Comparison of ENCODE assay signal across 8 cellular contexts in genomic region chr5:16937023-16937379, GRCh38. TPM values are rescaled to one million over a fixed set of nuclear protein-coding genes. Genes with fewer than 3 reads are reported as not detected.
DNase-seq lines count a peak whose midpoint lies in the region; ATAC-seq and TF ChIP-seq lines count a peak whose summit lies in the region.

No MANE protein-coding gene starts in this region.

- dilution Hi-C loops in mammary epithelial cell (cut with HindIII; ENCODE audit: low sequenced_read_pairs) = loop anchor here (5.0 kb wide), 1 partner anchor 255 kb away; no protein-coding TSS in a partner anchor

- peak overlapping the region; percentile 89 for H3K9ac ChIP-seq in mammary epithelial cell (ENCODE audit: insufficient read depth, low read length)
- peak overlapping the region; percentile 60 to 74 for H3K9ac ChIP-seq in mucosa of rectum (ENCODE audit: low read depth in 1 of 2, low read length in 2 of 2)

- 0% methylated on average over 9 of the region's 10 CpGs for WGBS in mammary epithelial cell (ENCODE audit: low coverage, missing lambda C conversion rate)

- H3K4me1 ChIP-seq in ACC112 (ENCODE audit: control insufficient read depth, insufficient read depth, low read length, unreplicated experiment) = peaks cover 14% of the 10 kb centered on the region
- peaks cover 22% of the 10 kb centered on the region for H3K4me1 ChIP-seq in mammary epithelial cell (ENCODE audit: insufficient read depth, low read length)
- H3K4me1 ChIP-seq in mucosa of rectum (ENCODE audit: control insufficient read depth in 2 of 2, insufficient read depth in 2 of 2, low read length in 2 of 2) = peaks cover 9 to 13% of the 10 kb centered on the region in 2 donors

- no peaks in the 10 kb centered on the region for H3K36me3 ChIP-seq in ACC112 (ENCODE audit: insufficient read depth, low read length)
- H3K36me3 ChIP-seq in mammary epithelial cell (ENCODE audit: insufficient read depth, low read length) = no peaks in the 10 kb centered on the region
- H3K36me3 ChIP-seq in mucosa of rectum (ENCODE audit: control insufficient read depth in 2 of 2, insufficient read depth in 2 of 2, low read length in 2 of 2) = no peaks in the 10 kb centered on the region

- no peak for ATAC-seq in HG02870 (IDR thresholded peaks at IDR 0.05; ENCODE audit: unreplicated experiment)
- ATAC-seq in HG03571 (IDR thresholded peaks at IDR 0.05; ENCODE audit: unreplicated experiment) = no peak

- H2AFZ ChIP-seq in ACC112 (ENCODE audit: low read length, unreplicated experiment) (peak overlapping the region; percentile 96), mammary epithelial cell (ENCODE audit: low read depth, low read length) (peak overlapping the region; percentile 88)

- intact Hi-C loops in mammary epithelial cell (cut with micrococcal nuclease) = loop anchor here (5.0 kb wide), 1 partner anchor 65 kb away; no protein-coding TSS in a partner anchor

- no TSS peak for BruUV-seq in mammary epithelial cell (replicated peaks; lab: Mats Ljungman, UMichigan)

- H3K27me3 ChIP-seq in ACC112 (ENCODE audit: insufficient read depth, low read length) (no peaks in the 10 kb centered on the region), HL-60 (ENCODE audit: insufficient read depth, poor library complexity, severe bottlenecking) (no peaks in the 10 kb centered on the region), mammary epithelial cell (ENCODE audit: insufficient read depth, low read length) (no peaks in the 10 kb centered on the region), mucosa of rectum (ENCODE audit: control insufficient read depth in 2 of 2, insufficient read depth in 2 of 2, low read length in 2 of 2) (peaks cover 2% of the 10 kb centered on the region in 2 donors)

- CTCF ChIA-PET in mammary epithelial cell (lab: Charles Lee; ENCODE audit: low non-redundant PET) = no interaction called here

- peaks cover 15% of the 10 kb centered on the region for H4K20me1 ChIP-seq in mammary epithelial cell (ENCODE audit: insufficient read depth, low read length)

- H3K4me2 ChIP-seq in mammary epithelial cell (ENCODE audit: insufficient read depth, low read depth, low read length) = peak overlapping the region; percentile 93

- H3K79me2 ChIP-seq in ACC112 (ENCODE audit: control insufficient read depth, insufficient read depth, low read length, unreplicated experiment) (peaks cover 40% of the 10 kb centered on the region), mammary epithelial cell (ENCODE audit: insufficient read depth, low read length) (peaks cover 40% of the 10 kb centered on the region)

- H3K4me3 ChIP-seq in ACC112 (ENCODE audit: low read depth, low read length) (peak overlapping the region; percentile 86), HL-60 (replicated peaks; ENCODE audit: insufficient read depth, low read length) (peak overlapping the region; percentile 49; the same call in 1 of the 2 replicates), mammary epithelial cell (replicated peaks in 1 of 3; ENCODE audit: insufficient read depth in 1 of 3, low read depth in 2 of 3, low read length in 3 of 3) (peak overlapping the region; percentile 71 to 84 (median 82)), mucosa of rectum (ENCODE audit: low read length in 2 of 2) (peak overlapping the region; percentile 73 to 77)

- no peaks in the 10 kb centered on the region for H3K9me3 ChIP-seq in mammary epithelial cell (replicated peaks; ENCODE audit: insufficient read depth, low read length)
- H3K9me3 ChIP-seq in mucosa of rectum (ENCODE audit: control insufficient read depth in 2 of 2, low read length in 2 of 2) = no peaks in the 10 kb centered on the region

- DNase-seq in HL-60 (ENCODE audit: low read depth in 1 of 2, low spot score in 1 of 2) (no peak), mammary epithelial cell (peak; percentile 87), NCI-H82 treated with DMSO at 0.1 percent for 48 hours (lab: John Stamatoyannopoulos, UW; ENCODE audit: unreplicated experiment) (no peak), DMS 273 (lab: John Stamatoyannopoulos, UW; ENCODE audit: unreplicated experiment) (no peak)

- in situ Hi-C loops in mammary epithelial cell (cut with MboI; ENCODE audit: low sequenced_read_pairs in 2 of 2) = loop anchor here (5.0 to 10.0 kb wide), 4 partner anchors 188 to 250 kb away; no protein-coding TSS in a partner anchor

- H3K27ac ChIP-seq in ACC112 (ENCODE audit: low read depth, low read length) (peak overlapping the region; percentile 54; the same call in 1 of the 2 replicates), HL-60 (replicated peaks) (no peak overlapping the region), mammary epithelial cell (ENCODE audit: insufficient read depth, low read depth, low read length) (peak overlapping the region; percentile 96), mucosa of rectum (ENCODE audit: low read depth in 2 of 2, low read length in 2 of 2) (peak overlapping the region; percentile 77 to 87)

- TF ChIP-seq CTCF in HL-60 (IDR thresholded peaks at IDR 0.05; ENCODE audit: insufficient read depth, low read length) (no peak), mammary epithelial cell (conservative IDR thresholded peaks at IDR 0.05 in 1 of 2, IDR thresholded peaks at IDR 0.05 in 1 of 2; ENCODE audit: extremely low read depth in 1 of 2, insufficient read depth in 1 of 2, low read depth in 1 of 2, low read length in 2 of 2) (no peak)

RNA-seq across cellular contexts. Expression of gene MYO10, which starts 0.9 kb away (rescaled TPM):
- total RNA-seq in mammary epithelial cell = 10 to 100 TPM; 34.3 to 69.7 TPM
- 13.1 TPM for polyA plus RNA-seq in mammary epithelial cell
- polyA minus RNA-seq in mammary epithelial cell = 126 TPM
